Comparison of ENCODE assay signal across 13 cellular contexts in the genomic region with DNA sequence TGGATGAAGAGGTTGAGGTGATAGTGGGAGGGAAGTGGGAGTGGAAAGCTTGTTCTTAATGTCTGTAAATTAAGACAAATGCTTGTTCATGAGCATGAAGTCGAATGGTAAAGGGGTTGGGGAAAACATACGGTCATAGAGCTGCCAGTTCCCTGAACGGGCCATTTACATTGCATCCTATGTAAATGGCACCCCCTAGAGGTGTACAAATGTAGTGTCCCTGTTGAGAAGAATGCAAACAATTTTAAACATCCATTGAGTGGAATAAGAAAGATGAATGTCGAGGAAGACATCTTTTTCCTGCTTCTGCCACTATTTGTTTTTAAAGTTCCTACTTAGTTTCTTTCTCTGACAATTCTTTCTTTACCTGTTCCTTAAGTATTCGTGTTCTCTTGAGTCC.
DNase-seq lines count a peak whose midpoint lies in the region; ATAC-seq, FAIRE-seq and TF ChIP-seq lines count a peak whose summit lies in the region.
"Had no signal": no experiment of that assay in that cellular context is flagged by ENCODE, and none has a peak within 500 bp of the region (broad histone marks: within the 10 kb centered on the region; RNA-seq: fewer than 3 reads in every experiment).

No MANE protein-coding gene starts in this region.

- no peak for TF ChIP-seq POLR2A in GM12892 (IDR thresholded peaks at IDR 0.05; ENCODE audit: low read depth, low read length)

- TF ChIP-seq CTCF in psoas muscle (IDR thresholded peaks at IDR 0.05), result peak; percentile 11

- H3K27me3 ChIP-seq in psoas muscle (ENCODE audit: insufficient read depth in 3 of 3, low read length in 2 of 3), result no peaks in the 10 kb centered on the region
- H3K27me3 ChIP-seq: BLaER1 treated with 17β-estradiol and CSF1 and Interleukin-3, amounts not matched to agents 10 nM and 100 nM had no signal

- H3K36me3 ChIP-seq in psoas muscle (ENCODE audit: insufficient read depth in 1 of 2, low read depth in 1 of 2), result no peaks in the 10 kb centered on the region
- H3K36me3 ChIP-seq: BLaER1 treated with 17β-estradiol and CSF1 and Interleukin-3, amounts not matched to agents 10 nM and 100 nM had no signal

- no peak overlapping the region for H3K4me3 ChIP-seq in psoas muscle
- H3K4me3 ChIP-seq: BLaER1 treated with 17β-estradiol and CSF1 and Interleukin-3, amounts not matched to agents 10 nM and 100 nM; mucosa of descending colon had no signal

- FAIRE-seq in GM12892 (lab: Jason Lieb, UNC), result no peak

- no peak overlapping the region for H3K27ac ChIP-seq in psoas muscle
- H3K27ac ChIP-seq: BLaER1 treated with 17β-estradiol and CSF1 and Interleukin-3, amounts not matched to agents 10 nM and 100 nM had no signal

- H3K9me3 ChIP-seq in psoas muscle, result no peaks in the 10 kb centered on the region
- H3K9me3 ChIP-seq: BLaER1 treated with 17β-estradiol and CSF1 and Interleukin-3, amounts not matched to agents 10 nM and 100 nM; mucosa of descending colon had no signal

- DNase-seq in NCI-H524 (lab: John Stamatoyannopoulos, UW), result peak; percentile 9 to 50
- no peak for DNase-seq in NCI-H524 treated with DMSO at 0.1 percent for 48 hours (lab: John Stamatoyannopoulos, UW)
- DNase-seq in NCI-H1694 (lab: John Stamatoyannopoulos, UW), result peak; percentile 21
- DNase-seq in cerebellar cortex (ENCODE audit: low spot score), result peak; percentile 5
- no peak for DNase-seq in psoas muscle
- no peak for DNase-seq in activated CD8-positive, alpha-beta memory T cell treated with anti-CD3 and anti-CD28 coated beads, Interleukin-2, amount 50 U/mL, for 48 hours
- no peak for DNase-seq in stimulated activated CD4-positive, alpha-beta T cell treated with anti-CD3 and anti-CD28 coated beads, Interleukin-2, amount 100 ng/mL, for 24 hours
- DNase-seq in GM12892 (ENCODE audit: insufficient read length), result no peak
- DNase-seq: mucosa of descending colon, NCI-H2081 had no signal

- no peaks in the 10 kb centered on the region for H3K4me1 ChIP-seq in psoas muscle

- no peak for ATAC-seq in psoas muscle
- ATAC-seq: activated naive CD4-positive, alpha-beta T cell treated with anti-CD3 and anti-CD28 coated beads, Interleukin-2, amount 50 U/mL, for 72 hours; esophagus mucosa; mucosa of descending colon had no signal

- WGBS in psoas muscle, 3 donors, result 61 to 69% (median 66%) methylated on average over 5 of the region's 5 CpGs

- intact Hi-C loops in psoas muscle (cut with DNase I), result no loop called here

Comparison
In these comparisons a context has a peak if more than half of its experiments do, and no peak if none do; other contexts are left out.
1. DNase-seq: peak in NCI-H524 (2 of 2), NCI-H1694 (single experiment) and cerebellar cortex (single experiment); none in NCI-H524 treated with DMSO at 0.1 percent for 48 hours (single experiment), psoas muscle (0 of 2), activated CD8-positive, alpha-beta memory T cell treated with anti-CD3 and anti-CD28 coated beads, Interleukin-2, amount 50 U/mL, for 48 hours (single experiment), stimulated activated CD4-positive, alpha-beta T cell treated with anti-CD3 and anti-CD28 coated beads, Interleukin-2, amount 100 ng/mL, for 24 hours (0 of 2) and GM12892 (single experiment).